ENCODE assay signal across 25 cellular contexts in genomic region chr19:8561071-8561764, GRCh38. TPM values are rescaled to one million over a fixed set of nuclear protein-coding genes. Genes with fewer than 3 reads are reported as not detected.
DNase-seq lines count a peak whose midpoint lies in the region; ATAC-seq and TF ChIP-seq lines count a peak whose summit lies in the region.
"Had no signal": no experiment of that assay in that cellular context is flagged by ENCODE, and none has a peak within 500 bp of the region (broad histone marks: within the 10 kb centered on the region; RNA-seq: fewer than 3 reads in every experiment).

No MANE protein-coding gene starts in this region.

- H3K4me1 Mint-ChIP-seq in activated CD8-positive, alpha-beta memory T cell treated with anti-CD3 and anti-CD28 coated beads, Interleukin-2, amount 10 ng/mL, durations not matched to agents 7 days and 5 days = peaks cover 49% of the 10 kb centered on the region
- H3K4me1 Mint-ChIP-seq in endodermal cell = peaks cover 2% of the 10 kb centered on the region
- H3K4me1 Mint-ChIP-seq in stimulated activated memory B cell treated with anti-CD40 and anti-IgM and Interleukin-4, amounts not matched to agents 10 μg/mL and 1 μg/mL and 100 μg/mL, for 72 hours = peaks cover 39% of the 10 kb centered on the region
- H3K4me1 Mint-ChIP-seq: brain had no signal

- TF ChIP-seq POLR2A in upper lobe of left lung (IDR thresholded peaks at IDR 0.05) = no peak

- H3K27ac ChIP-seq in endodermal cell (ENCODE audit: low read depth, low read length) (no peak overlapping the region), upper lobe of left lung (no peak overlapping the region)
- no peak overlapping the region for H3K27ac ChIP-seq in effector memory CD4-positive, alpha-beta T cell (ENCODE audit: insufficient read depth, low read length, poor library complexity, severe bottlenecking)
- H3K27ac ChIP-seq: coronary artery, PC-9, prostate gland had no signal

- H3K27me3 ChIP-seq in NT2/D1 (ENCODE audit: insufficient read depth, insufficient read length) (no peaks in the 10 kb centered on the region), endodermal cell (ENCODE audit: control insufficient read depth, insufficient read depth, low read length, poor library complexity, severe bottlenecking) (no peaks in the 10 kb centered on the region), upper lobe of left lung (no peaks in the 10 kb centered on the region)
- no peaks in the 10 kb centered on the region for H3K27me3 ChIP-seq in effector memory CD4-positive, alpha-beta T cell (replicated peaks; ENCODE audit: control insufficient read depth, insufficient read depth, low read length, poor library complexity, severe bottlenecking)

- no peak overlapping the region for H3K4me3 ChIP-seq in NT2/D1 (ENCODE audit: insufficient read length, low read depth)
- no peak overlapping the region for H3K4me3 ChIP-seq in endodermal cell (ENCODE audit: low read length)
- no peak overlapping the region for H3K4me3 ChIP-seq in effector memory CD4-positive, alpha-beta T cell (ENCODE audit: insufficient read depth, low read depth, low read length, poor library complexity, severe bottlenecking)
- H3K4me3 ChIP-seq in upper lobe of left lung = no peak overlapping the region
- H3K4me3 ChIP-seq: coronary artery, PC-9, prostate gland had no signal

- H3K36me3 ChIP-seq in NT2/D1 (ENCODE audit: insufficient read depth, insufficient read length, low read length) = no peaks in the 10 kb centered on the region
- H3K36me3 ChIP-seq in endodermal cell (ENCODE audit: control insufficient read depth, insufficient read depth, low read length) = no peaks in the 10 kb centered on the region
- H3K36me3 ChIP-seq in effector memory CD4-positive, alpha-beta T cell (ENCODE audit: control insufficient read depth, insufficient read depth, low read length) = peaks cover 8% of the 10 kb centered on the region
- H3K36me3 ChIP-seq in upper lobe of left lung = no peaks in the 10 kb centered on the region
- H3K36me3 ChIP-seq: prostate gland had no signal

- no peaks in the 10 kb centered on the region for H3K9me3 ChIP-seq in NT2/D1 (ENCODE audit: insufficient read depth, low read length)
- H3K9me3 ChIP-seq in endodermal cell (ENCODE audit: control insufficient read depth, low read length) = no peaks in the 10 kb centered on the region
- no peaks in the 10 kb centered on the region for H3K9me3 ChIP-seq in effector memory CD4-positive, alpha-beta T cell (ENCODE audit: control insufficient read depth, low read length)
- no peaks in the 10 kb centered on the region for H3K9me3 ChIP-seq in upper lobe of left lung
- H3K9me3 ChIP-seq: prostate gland had no signal

- H3K9ac ChIP-seq in NT2/D1 (ENCODE audit: insufficient read length, low read depth) (no peak overlapping the region), endodermal cell (ENCODE audit: extremely low read depth, low read length, poor library complexity, severe bottlenecking) (no peak overlapping the region)

- DNase-seq in activated CD8-positive, alpha-beta memory T cell treated with anti-CD3 and anti-CD28 coated beads, Interleukin-2, amount 10 ng/mL, durations not matched to agents 7 days and 5 days = no peak
- DNase-seq in activated CD8-positive, alpha-beta memory T cell treated with anti-CD3 and anti-CD28 coated beads, Interleukin-2, amount 50 U/mL, for 4 hours = no peak
- DNase-seq in NT2/D1 (ENCODE audit: low read depth, low spot score) = peak; percentile 38
- peak; percentile 81 for DNase-seq in endodermal cell
- no peak for DNase-seq in NCI-H2081 treated with DMSO at 0.1 percent for 48 hours (lab: John Stamatoyannopoulos, UW)
- DNase-seq in effector memory CD4-positive, alpha-beta T cell = no peak
- DNase-seq in upper lobe of left lung = no peak
- DNase-seq: ACHN; activated CD4-positive, CD25-positive, alpha-beta regulatory T cell treated with anti-CD3 and anti-CD28 coated beads, Interleukin-2, amount 50 U/mL, for 72 hours; DMS79 treated with DMSO at 0.1 percent for 48 hours; foreskin fibroblast; hippocampal formation; kidney glomerular epithelial cell; NCI-H1694; NCI-H2227 treated with DMSO at 0.1 percent for 48 hours; PC-9; stimulated activated CD4-positive, alpha-beta T cell treated with anti-CD3 and anti-CD28 coated beads, Interleukin-2, amount 100 ng/mL, for 48 hours had no signal

- CTCF ChIA-PET in activated CD8-positive, alpha-beta memory T cell treated with anti-CD3 and anti-CD28 coated beads, Interleukin-2, amount 10 ng/mL, durations not matched to agents 7 days and 5 days (lab: Charles Lee) = interaction anchor here (16.9 kb wide), 1 partner anchor 18 kb away, joined by 216 read pairs; the partner anchor contains the start of gene MYO1F

- H3K27me3 Mint-ChIP-seq in activated CD8-positive, alpha-beta memory T cell treated with anti-CD3 and anti-CD28 coated beads, Interleukin-2, amount 10 ng/mL, durations not matched to agents 7 days and 5 days = no peaks in the 10 kb centered on the region
- peaks cover 9% of the 10 kb centered on the region for H3K27me3 Mint-ChIP-seq in endodermal cell (ENCODE audit: insufficient read depth)
- no peaks in the 10 kb centered on the region for H3K27me3 Mint-ChIP-seq in stimulated activated memory B cell treated with anti-CD40 and anti-IgM and Interleukin-4, amounts not matched to agents 10 μg/mL and 1 μg/mL and 100 μg/mL, for 72 hours
- H3K27me3 Mint-ChIP-seq: activated naive CD8-positive, alpha-beta T cell; brain; IgD-negative memory B cell had no signal

- ATAC-seq in activated CD8-positive, alpha-beta memory T cell treated with anti-CD3 and anti-CD28 coated beads, Interleukin-2, amount 10 ng/mL, durations not matched to agents 7 days and 5 days = no peak
- no peak for ATAC-seq in stimulated activated memory B cell treated with anti-CD40 and anti-IgM and Interleukin-4, amounts not matched to agents 10 μg/mL and 1 μg/mL and 100 μg/mL, for 72 hours
- ATAC-seq in upper lobe of left lung (ENCODE audit: low FRiP score in 2 of 2) = no peak

- H3K36me3 Mint-ChIP-seq in activated CD8-positive, alpha-beta memory T cell treated with anti-CD3 and anti-CD28 coated beads, Interleukin-2, amount 10 ng/mL, durations not matched to agents 7 days and 5 days = peaks cover 36% of the 10 kb centered on the region
- H3K36me3 Mint-ChIP-seq in endodermal cell (ENCODE audit: low read depth) = no peaks in the 10 kb centered on the region
- peaks cover 14% of the 10 kb centered on the region for H3K36me3 Mint-ChIP-seq in stimulated activated memory B cell treated with anti-CD40 and anti-IgM and Interleukin-4, amounts not matched to agents 10 μg/mL and 1 μg/mL and 100 μg/mL, for 72 hours
- H3K36me3 Mint-ChIP-seq: activated naive CD8-positive, alpha-beta T cell; brain; IgD-negative memory B cell had no signal

- no peak overlapping the region for H3K4me3 Mint-ChIP-seq in activated CD8-positive, alpha-beta memory T cell treated with anti-CD3 and anti-CD28 coated beads, Interleukin-2, amount 10 ng/mL, durations not matched to agents 7 days and 5 days
- H3K4me3 Mint-ChIP-seq in endodermal cell = no peak overlapping the region
- H3K4me3 Mint-ChIP-seq in stimulated activated memory B cell treated with anti-CD40 and anti-IgM and Interleukin-4, amounts not matched to agents 10 μg/mL and 1 μg/mL and 100 μg/mL, for 72 hours = no peak overlapping the region
- H3K4me3 Mint-ChIP-seq: activated naive CD8-positive, alpha-beta T cell; brain; IgD-negative memory B cell; neural crest cell had no signal

- 50 to 85% methylated on average over 1 to 2 of the region's 2 CpGs for WGBS in endodermal cell (ENCODE audit: insufficient coverage in 1 of 2, insufficient read length in 1 of 2), 2 experiments
- WGBS in upper lobe of left lung, 2 donors = 52 to 63% methylated on average over 2 of the region's 2 CpGs

- no peaks in the 10 kb centered on the region for H3K4me1 ChIP-seq in NT2/D1 (ENCODE audit: insufficient read depth, insufficient read length)
- H3K4me1 ChIP-seq in endodermal cell (ENCODE audit: control insufficient read depth, insufficient read depth, low read length) = no peaks in the 10 kb centered on the region
- H3K4me1 ChIP-seq in effector memory CD4-positive, alpha-beta T cell (ENCODE audit: control insufficient read depth, insufficient read depth, low read length, poor library complexity, severe bottlenecking) = peaks cover 15% of the 10 kb centered on the region
- H3K4me1 ChIP-seq in upper lobe of left lung = peaks cover 0 to 10% (median 6%) of the 10 kb centered on the region in 4 donors
- H3K4me1 ChIP-seq: prostate gland had no signal

- H3K27ac Mint-ChIP-seq in activated CD8-positive, alpha-beta memory T cell treated with anti-CD3 and anti-CD28 coated beads, Interleukin-2, amount 10 ng/mL, durations not matched to agents 7 days and 5 days = peak overlapping the region; percentile 64
- H3K27ac Mint-ChIP-seq in endodermal cell = no peak overlapping the region
- peak overlapping the region; percentile 77 for H3K27ac Mint-ChIP-seq in stimulated activated memory B cell treated with anti-CD40 and anti-IgM and Interleukin-4, amounts not matched to agents 10 μg/mL and 1 μg/mL and 100 μg/mL, for 72 hours
- H3K27ac Mint-ChIP-seq: activated naive CD8-positive, alpha-beta T cell; brain; IgD-negative memory B cell had no signal

- TF ChIP-seq CTCF in endodermal cell (conservative IDR thresholded peaks at IDR 0.05) = no peak
- TF ChIP-seq CTCF in upper lobe of left lung (IDR thresholded peaks at IDR 0.05) = no peak

- H3K9me3 Mint-ChIP-seq in activated CD8-positive, alpha-beta memory T cell treated with anti-CD3 and anti-CD28 coated beads, Interleukin-2, amount 10 ng/mL, durations not matched to agents 7 days and 5 days (ENCODE audit: low read depth) = no peaks in the 10 kb centered on the region
- H3K9me3 Mint-ChIP-seq in endodermal cell = no peaks in the 10 kb centered on the region
- H3K9me3 Mint-ChIP-seq in stimulated activated memory B cell treated with anti-CD40 and anti-IgM and Interleukin-4, amounts not matched to agents 10 μg/mL and 1 μg/mL and 100 μg/mL, for 72 hours = no peaks in the 10 kb centered on the region
- H3K9me3 Mint-ChIP-seq: brain, IgD-negative memory B cell, neural crest cell had no signal

- TF ChIP-seq EP300 in upper lobe of left lung (IDR thresholded peaks at IDR 0.05) = no peak

RNA-seq across cellular contexts. Expression of gene MYO1F, which starts 16.0 kb away (rescaled TPM):
- total RNA-seq in activated CD8-positive, alpha-beta memory T cell treated with anti-CD3 and anti-CD28 coated beads, Interleukin-2, amount 10 ng/mL, durations not matched to agents 7 days and 5 days = 100 to 1,000 TPM; 250 to 441 TPM
- total RNA-seq in endodermal cell (1 to 10 TPM in 1 of 2 donors, under 1 TPM in 1; 0.57 to 1.1 TPM), upper lobe of left lung (100 to 1,000 TPM in 4 of 6 donors, 10 to 100 TPM in 2; 47.3 to 246 (median 127) TPM)
- polyA plus RNA-seq in endodermal cell (2013, experiment 1 of 2) = 0.68 TPM
- polyA plus RNA-seq in endodermal cell (2013, experiment 2 of 2) = 0.33 TPM

RNA-seq across cellular contexts. Expression of gene ZNF414, which starts 47.3 kb away (rescaled TPM):
- total RNA-seq in activated CD8-positive, alpha-beta memory T cell treated with anti-CD3 and anti-CD28 coated beads, Interleukin-2, amount 10 ng/mL, durations not matched to agents 7 days and 5 days = 10 to 100 TPM; 23.8 to 38.5 TPM
- total RNA-seq in endodermal cell (10 to 100 TPM; 22.6 to 23.7 TPM), upper lobe of left lung (10 to 100 TPM; 10.5 to 39.8 (median 25.4) TPM)
- polyA plus RNA-seq in endodermal cell (2013, experiment 1 of 2) = 20.2 TPM
- polyA plus RNA-seq in endodermal cell (2013, experiment 2 of 2) = 25.0 TPM

RNA-seq across cellular contexts. Expression of gene ADAMTS10, which starts 49.3 kb away (rescaled TPM):
- 1 to 10 TPM; 1.2 to 3.3 TPM for total RNA-seq in activated CD8-positive, alpha-beta memory T cell treated with anti-CD3 and anti-CD28 coated beads, Interleukin-2, amount 10 ng/mL, durations not matched to agents 7 days and 5 days
- total RNA-seq in endodermal cell (10 to 100 TPM; 19.3 to 35.9 TPM), upper lobe of left lung (100 to 1,000 TPM in 1 of 6 donors, 10 to 100 TPM in 5; 11.9 to 103 (median 19.8) TPM)
- 45.0 TPM for polyA plus RNA-seq in endodermal cell (2013, experiment 1 of 2)
- 37.3 TPM for polyA plus RNA-seq in endodermal cell (2013, experiment 2 of 2)
- total RNA-seq: PC-9, SK-MEL-5 had no signal
- polyA plus RNA-seq: IgD-negative memory B cell had no signal

RNA-seq across cellular contexts. Expression of gene PRAM1, which starts 58.8 kb away (rescaled TPM):
- total RNA-seq in activated CD8-positive, alpha-beta memory T cell treated with anti-CD3 and anti-CD28 coated beads, Interleukin-2, amount 10 ng/mL, durations not matched to agents 7 days and 5 days = 1 to 10 TPM in 1 of 2 experiments, under 1 TPM in 1; 0.59 to 1.4 TPM
- total RNA-seq in endodermal cell (1 to 10 TPM in 1 of 2 donors, under 1 TPM in 1; 0.40 to 1.9 TPM), upper lobe of left lung (10 to 100 TPM in 4 of 6 donors, 1 to 10 TPM in 2; 8.7 to 66.0 (median 36.4) TPM)
- 1.00 TPM for polyA plus RNA-seq in endodermal cell (2013, experiment 1 of 2)
- 0.58 TPM for polyA plus RNA-seq in endodermal cell (2013, experiment 2 of 2)
- total RNA-seq: SK-MEL-5 had no signal
- polyA plus RNA-seq: IgD-negative memory B cell had no signal

Comparison
In these comparisons a context has a peak if more than half of its experiments do, and no peak if none do; other contexts are left out.
1. DNase-seq: peak in NT2/D1 (single experiment) and endodermal cell (single experiment); none in activated CD8-positive, alpha-beta memory T cell treated with anti-CD3 and anti-CD28 coated beads, Interleukin-2, amount 10 ng/mL, durations not matched to agents 7 days and 5 days (single experiment), activated CD8-positive, alpha-beta memory T cell treated with anti-CD3 and anti-CD28 coated beads, Interleukin-2, amount 50 U/mL, for 4 hours (single experiment), NCI-H2081 treated with DMSO at 0.1 percent for 48 hours (single experiment), effector memory CD4-positive, alpha-beta T cell (0 of 3) and upper lobe of left lung (0 of 2).
2. RNA of gene MYO1F, which starts 16.0 kb away (total RNA-seq): 250 to 441 TPM in activated CD8-positive, alpha-beta memory T cell treated with anti-CD3 and anti-CD28 coated beads, Interleukin-2, amount 10 ng/mL, durations not matched to agents 7 days and 5 days and 47.3 to 246 TPM in upper lobe of left lung; 0.57 to 1.1 TPM in endodermal cell; every median in the first group is over 10 times any median in the second.